In the genomic region with DNA sequence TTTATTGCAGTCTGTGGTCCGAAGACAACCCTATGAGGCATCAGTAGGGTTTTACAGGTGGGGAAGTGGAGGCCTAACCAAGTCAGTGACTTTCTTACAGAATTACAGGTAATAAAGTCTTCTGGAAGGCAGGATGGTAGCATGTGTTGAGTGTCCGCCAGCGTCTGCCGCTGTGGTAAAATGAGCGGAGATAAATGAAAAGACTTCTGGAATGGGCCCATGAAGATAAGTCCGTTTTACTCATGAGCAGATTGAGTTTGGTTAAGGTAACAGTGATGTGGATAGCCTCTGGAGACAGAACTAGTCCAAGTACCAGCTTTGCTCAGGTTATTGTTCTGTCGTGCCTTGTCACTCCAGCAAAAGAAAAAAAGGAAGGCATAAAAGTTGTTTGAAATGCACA, we compare ENCODE assay signal across 9 cellular contexts. TPM values are rescaled to one million over a fixed set of nuclear protein-coding genes. Genes with fewer than 3 reads are reported as not detected.
DNase-seq lines count a peak whose midpoint lies in the region; ATAC-seq and TF ChIP-seq lines count a peak whose summit lies in the region.
"Had no signal": no experiment of that assay in that cellular context is flagged by ENCODE, and none has a peak within 500 bp of the region (broad histone marks: within the 10 kb centered on the region; RNA-seq: fewer than 3 reads in every experiment).

No MANE protein-coding gene starts in this region.

- WGBS in adrenal gland, 4 donors: 33 to 53% (median 44%) methylated on average over 7 of the region's 7 CpGs
- 14 to 21% methylated on average over 7 of the region's 7 CpGs for WGBS in testis, 2 donors

- no peak for DNase-seq in activated CD4-positive, alpha-beta T cell treated with anti-CD3 and anti-CD28 coated beads, Interleukin-2, amount 10 ng/mL, durations not matched to agents 24 days and 14 days
- DNase-seq in activated CD4-positive, alpha-beta T cell treated with anti-CD3 and anti-CD28 coated beads, Interleukin-2, amount 50 U/mL, for 48 hours: no peak
- DNase-seq in adrenal gland (peak in 3 of 7 donors; percentile 23 to 55 (median 26)), kidney epithelial cell (ENCODE audit: low read depth) (no peak), testis (no peak), H4 (ENCODE audit: low spot score) (no peak), RPMI8226 (no peak), left colon (no peak)
- DNase-seq: COR-L47 had no signal

- peaks cover 46% of the 10 kb centered on the region for H3K36me3 Mint-ChIP-seq in activated CD4-positive, alpha-beta T cell treated with anti-CD3 and anti-CD28 coated beads, Interleukin-2, amount 10 ng/mL, durations not matched to agents 24 days and 14 days (ENCODE audit: low read depth)

- H3K36me3 ChIP-seq in adrenal gland (replicated peaks in 1 of 2) (peaks cover 0 to 16% of the 10 kb centered on the region in 2 donors), kidney epithelial cell (ENCODE audit: control insufficient read depth, insufficient read depth, low read length) (no peaks in the 10 kb centered on the region), testis (ENCODE audit: low read depth, missing control alignments) (no peaks in the 10 kb centered on the region)

- H3K9me3 ChIP-seq in adrenal gland (replicated peaks in 1 of 3) (no peaks in the 10 kb centered on the region), testis (no peaks in the 10 kb centered on the region)

- H3K27me3 ChIP-seq in adrenal gland (no peaks in the 10 kb centered on the region), kidney epithelial cell (ENCODE audit: control insufficient read depth, insufficient read depth, low read length) (no peaks in the 10 kb centered on the region), testis (no peaks in the 10 kb centered on the region)

- intact Hi-C loops in activated CD4-positive, alpha-beta T cell treated with anti-CD3 and anti-CD28 coated beads, Interleukin-2, amount 10 ng/mL, durations not matched to agents 24 days and 14 days (cut with micrococcal nuclease): loop anchor here (2.0 to 10.0 kb wide), 2 partner anchors 86 to 446 kb away; partner anchors contain the start of gene IL15RA
- intact Hi-C loops in adrenal gland (cut with DNase I): no loop called here
- intact Hi-C loops in testis (cut with DNase I; ENCODE audit: low total_unique reads): no loop called here
- intact Hi-C loops in left colon (cut with DNase I, micrococcal nuclease): no loop called here

- peak overlapping the region; percentile 94 for H3K4me3 Mint-ChIP-seq in activated CD4-positive, alpha-beta T cell treated with anti-CD3 and anti-CD28 coated beads, Interleukin-2, amount 10 ng/mL, durations not matched to agents 24 days and 14 days

- peak overlapping the region; percentile 81 to 99 (median 88) for H3K27ac ChIP-seq in adrenal gland
- peak overlapping the region; percentile 70 to 86 for H3K27ac ChIP-seq in testis

- peaks cover 29 to 40% of the 10 kb centered on the region in 2 donors for H3K4me1 ChIP-seq in adrenal gland (replicated peaks in 1 of 2)
- peaks cover 42% of the 10 kb centered on the region for H3K4me1 ChIP-seq in testis

- H3K4me1 Mint-ChIP-seq in activated CD4-positive, alpha-beta T cell treated with anti-CD3 and anti-CD28 coated beads, Interleukin-2, amount 10 ng/mL, durations not matched to agents 24 days and 14 days: peaks cover 51% of the 10 kb centered on the region

- TF ChIP-seq POLR2A in adrenal gland (IDR thresholded peaks at IDR 0.05) (no peak), testis (IDR thresholded peaks at IDR 0.05) (no peak)

- ATAC-seq in left colon: no peak

- peak overlapping the region; percentile 85 for H3K27ac Mint-ChIP-seq in activated CD4-positive, alpha-beta T cell treated with anti-CD3 and anti-CD28 coated beads, Interleukin-2, amount 10 ng/mL, durations not matched to agents 24 days and 14 days

- no peak for TF ChIP-seq CTCF in adrenal gland (IDR thresholded peaks at IDR 0.05)
- no peak for TF ChIP-seq CTCF in kidney epithelial cell (IDR thresholded peaks at IDR 0.05; ENCODE audit: insufficient read depth, low read length, poor library complexity, severe bottlenecking)
- no peak for TF ChIP-seq CTCF in testis (IDR thresholded peaks at IDR 0.05)

- no peaks in the 10 kb centered on the region for H3K27me3 Mint-ChIP-seq in activated CD4-positive, alpha-beta T cell treated with anti-CD3 and anti-CD28 coated beads, Interleukin-2, amount 10 ng/mL, durations not matched to agents 24 days and 14 days

- no peaks in the 10 kb centered on the region for H3K9me3 Mint-ChIP-seq in activated CD4-positive, alpha-beta T cell treated with anti-CD3 and anti-CD28 coated beads, Interleukin-2, amount 10 ng/mL, durations not matched to agents 24 days and 14 days

- H3K4me3 ChIP-seq in adrenal gland (peak overlapping the region; percentile 19 to 98 (median 63)), kidney epithelial cell (ENCODE audit: low read depth, low read length) (peak overlapping the region; percentile 77), testis (peak overlapping the region; percentile 82 to 96)

RNA-seq across cellular contexts. Expression of gene FBH1, which starts 1.0 kb away (rescaled TPM):
- total RNA-seq in activated CD4-positive, alpha-beta T cell treated with anti-CD3 and anti-CD28 coated beads, Interleukin-2, amount 10 ng/mL, durations not matched to agents 24 days and 14 days: 58.4 and 62.9 TPM in 2 replicates
- total RNA-seq in adrenal gland (100 to 1,000 TPM in 4 of 8 donors, 10 to 100 TPM in 4; 68.9 to 165 (median 99.2) TPM), kidney epithelial cell (54.9 and 65.8 TPM in 2 replicates), testis (100 to 1,000 TPM; 174 to 203 TPM), left colon (10 to 100 TPM; 75.3 to 89.7 TPM)
- polyA plus RNA-seq in adrenal gland (100 to 1,000 TPM in 2 of 3 donors, 10 to 100 TPM in 1; 91.4 to 154 (median 137) TPM), testis (ENCODE audit: insufficient read depth, low read depth, low replicate concordance) (91.6 TPM)
- total RNA-seq in H4 (2014; rRNA removed; shearing (Covaris generic)): 35.9 and 41.1 TPM in 2 replicates

RNA-seq across cellular contexts. Expression of gene ANKRD16, which starts 1.3 kb away (rescaled TPM):
- total RNA-seq in activated CD4-positive, alpha-beta T cell treated with anti-CD3 and anti-CD28 coated beads, Interleukin-2, amount 10 ng/mL, durations not matched to agents 24 days and 14 days: 10.8 and 12.2 TPM in 2 replicates
- total RNA-seq in adrenal gland (10 to 100 TPM in 3 of 8 donors, 1 to 10 TPM in 5; 5.9 to 12.4 (median 7.0) TPM), kidney epithelial cell (7.0 and 7.9 TPM in 2 replicates), testis (10 to 100 TPM; 30.3 to 32.1 TPM), left colon (1 to 10 TPM; 6.7 to 7.1 TPM)
- polyA plus RNA-seq in adrenal gland (1 to 10 TPM; 4.0 to 6.1 (median 5.8) TPM), testis (ENCODE audit: insufficient read depth, low read depth, low replicate concordance) (14.2 TPM)
- total RNA-seq in H4 (2014; rRNA removed; shearing (Covaris generic)): 3.0 and 3.2 TPM in 2 replicates
